ENCODE assay signal across 8 cellular contexts in genomic region chr12:95548056-95548538, GRCh38. TPM values are rescaled to one million over a fixed set of nuclear protein-coding genes. Genes with fewer than 3 reads are reported as not detected.
DNase-seq lines count a peak whose midpoint lies in the region; ATAC-seq, FAIRE-seq and TF ChIP-seq lines count a peak whose summit lies in the region.

No MANE protein-coding gene starts in this region.

- no peaks in the 10 kb centered on the region for H3F3A ChIP-seq in PC-9 (ENCODE audit: insufficient read depth, low read depth)

- H3K27ac Mint-ChIP-seq in astrocyte (ENCODE audit: unreplicated experiment): peak overlapping the region; percentile 47

- POLR2A ChIA-PET in PC-9 (lab: Charles Lee; ENCODE audit: unreplicated experiment): no interaction called here

- intact Hi-C loops in PC-9 (cut with micrococcal nuclease; ENCODE audit: unreplicated experiment) (no loop called here), spleen (cut with DNase I; ENCODE audit: low total_unique reads) (no loop called here)

- peak overlapping the region; percentile 88 for H3K4me3 Mint-ChIP-seq in astrocyte (ENCODE audit: unreplicated experiment)

- no peak for ATAC-seq in HG03139 (IDR thresholded peaks at IDR 0.05; ENCODE audit: unreplicated experiment)
- no peak for ATAC-seq in GM18517 (IDR thresholded peaks at IDR 0.05; ENCODE audit: unreplicated experiment)

- no peak for FAIRE-seq in astrocyte (lab: Jason Lieb, UNC)

- H4K20me1 ChIP-seq in PC-9 (ENCODE audit: insufficient read depth) (no peaks in the 10 kb centered on the region), astrocyte (ENCODE audit: insufficient read depth, low read length) (no peaks in the 10 kb centered on the region)

- 1 to 3% (median 1%) methylated on average over 12 to 50 of the region's 50 CpGs for WGBS in spleen, 5 donors

- CTCF ChIA-PET in PC-9 (lab: Charles Lee): interaction anchor here (0.6 kb wide), 1 partner anchor 23 kb away, joined by 3 read pairs; no protein-coding TSS in a partner anchor

- H3K4me1 Mint-ChIP-seq in astrocyte (ENCODE audit: low read depth, unreplicated experiment): peaks cover 19% of the 10 kb centered on the region

- DNase-seq in PC-9 (no peak), astrocyte (ENCODE audit: low read depth) (peak; percentile 2), spleen (peak; percentile 83), NK-92 (lab: John Stamatoyannopoulos, UW; ENCODE audit: unreplicated experiment) (no peak)

- H3K27me3 ChIP-seq in PC-9 (ENCODE audit: insufficient read depth, low read depth) (no peaks in the 10 kb centered on the region), astrocyte (ENCODE audit: insufficient read depth, low read length) (peaks cover 23% of the 10 kb centered on the region), spleen (replicated peaks in 1 of 7) (peaks cover 0 to 33% (median 10%) of the 10 kb centered on the region in 7 donors)

- no peaks in the 10 kb centered on the region for H3K27me3 Mint-ChIP-seq in astrocyte (ENCODE audit: low read depth, unreplicated experiment)

- H3K4me1 ChIP-seq in PC-9 (replicated peaks; ENCODE audit: insufficient read depth): no peaks in the 10 kb centered on the region; the same call in 1 of the 2 replicates
- no peaks in the 10 kb centered on the region for H3K4me1 ChIP-seq in astrocyte (ENCODE audit: insufficient read depth, low read length)
- peaks cover 0 to 25% (median 15%) of the 10 kb centered on the region in 6 donors for H3K4me1 ChIP-seq in spleen

- H3K9me3 ChIP-seq in PC-9 (ENCODE audit: insufficient read depth, low read depth): peaks cover 4% of the 10 kb centered on the region; the same call in 1 of the 2 replicates
- H3K9me3 ChIP-seq in astrocyte (ENCODE audit: insufficient read depth, low read depth, low read length): peaks cover 7% of the 10 kb centered on the region
- peaks cover 2% of the 10 kb centered on the region for H3K9me3 ChIP-seq in iPS-18c (ENCODE audit: control insufficient read depth, insufficient read depth, low read length)
- H3K9me3 ChIP-seq in spleen: peaks cover 0 to 8% (median 0%) of the 10 kb centered on the region in 8 donors

- TF ChIP-seq CTCF in GM12875 (IDR thresholded peaks at IDR 0.05; ENCODE audit: borderline replicate concordance, insufficient read depth, low read depth, low read length) (no peak), PC-9 (conservative IDR thresholded peaks at IDR 0.05) (no peak), astrocyte (IDR thresholded peaks at IDR 0.05; ENCODE audit: insufficient read depth, low read depth, low read length) (no peak), spleen (IDR thresholded peaks at IDR 0.05 in 8 of 11, conservative IDR thresholded peaks at IDR 0.05 in 3 of 11) (no peak)

- H3K36me3 ChIP-seq in PC-9 (ENCODE audit: low read depth) (no peaks in the 10 kb centered on the region), astrocyte (ENCODE audit: insufficient read depth, low read length) (no peaks in the 10 kb centered on the region), spleen (no peaks in the 10 kb centered on the region)

- no peaks in the 10 kb centered on the region for H3K9me2 ChIP-seq in PC-9 (ENCODE audit: insufficient read depth)

- H3K79me2 ChIP-seq in PC-9 (ENCODE audit: low read depth) (no peaks in the 10 kb centered on the region), astrocyte (ENCODE audit: insufficient read depth, low read length) (no peaks in the 10 kb centered on the region)

- peak overlapping the region; percentile 69 for H3K9ac ChIP-seq in astrocyte (ENCODE audit: low read length)

- H3K4me2 ChIP-seq in PC-9 (peak overlapping the region; percentile 79), astrocyte (ENCODE audit: low read length) (peak overlapping the region; percentile 82)

- TF ChIP-seq POLR2A in spleen (IDR thresholded peaks at IDR 0.05): no peak

- no peak overlapping the region for H3K27ac ChIP-seq in PC-9
- H3K27ac ChIP-seq in astrocyte (ENCODE audit: low read depth, low read length): no peak overlapping the region
- peak overlapping the region; percentile 51 to 85 (median 73) for H3K27ac ChIP-seq in spleen

- H3K9me3 Mint-ChIP-seq in astrocyte (ENCODE audit: unreplicated experiment): peaks cover 4% of the 10 kb centered on the region

- BruUV-seq in PC-9 (replicated peaks; lab: Mats Ljungman, UMichigan): no TSS peak

- H3K36me3 Mint-ChIP-seq in astrocyte (ENCODE audit: low read depth, unreplicated experiment): no peaks in the 10 kb centered on the region

- H3K4me3 ChIP-seq in GM12875 (ENCODE audit: low read depth, low read length): peak overlapping the region; percentile 33
- peak overlapping the region; percentile 57 for H3K4me3 ChIP-seq in PC-9
- peak overlapping the region; percentile 58 for H3K4me3 ChIP-seq in astrocyte (ENCODE audit: insufficient read depth, low read depth, low read length)
- peak overlapping the region; percentile 93 for H3K4me3 ChIP-seq in iPS-18c (ENCODE audit: insufficient read depth, low read depth, low read length)
- peak overlapping the region; percentile 55 to 97 (median 77) for H3K4me3 ChIP-seq in spleen

- peak overlapping the region; percentile 84 for H2AFZ ChIP-seq in PC-9
- peak overlapping the region; percentile 89 for H2AFZ ChIP-seq in astrocyte (ENCODE audit: low read depth, low read length)

RNA-seq across cellular contexts. Expression of gene USP44, which starts 3.2 kb away (rescaled TPM):
- 1.0 and 1.3 TPM in 2 replicates for total RNA-seq in PC-9 (2021)
- 4.3 and 5.4 TPM in 2 replicates for total RNA-seq in astrocyte
- total RNA-seq in spleen: 1 to 10 TPM; 2.2 to 7.2 (median 3.6) TPM
- polyA plus RNA-seq in spleen: 1 to 10 TPM in 2 of 3 donors, under 1 TPM in 1; 0.88 to 1.8 (median 1.4) TPM

Comparison
In these comparisons a context has a peak if more than half of its experiments do, and no peak if none do; other contexts are left out.
1. H3K4me3 ChIP-seq: peak in every context shown above with its lines; median percentile 93 in iPS-18c; 77 in spleen; 58 in astrocyte; 57 in PC-9; 33 in GM12875.
2. DNase-seq: peak in astrocyte (single experiment) and spleen (single experiment); none in PC-9 (0 of 2) and NK-92 (single experiment).
3. H3K27ac ChIP-seq: peak in spleen (8 of 8); none in PC-9 (single experiment) and astrocyte (single experiment).